1 cellular context compared by ENCODE assay signal in genomic region chr1:107926436-107927080, GRCh38.
A peak's percentile ranks its signal among the peaks of the same experiment; 100 is the strongest.
TF ChIP-seq lines count a peak whose summit lies in the region.

No MANE protein-coding gene starts in this region.

TF ChIP-seq in GM12878, 131 proteins besides CTCF, POLR2A, EP300 and RAD21 (continued from another document):
- TF ChIP-seq, protein P1, sequence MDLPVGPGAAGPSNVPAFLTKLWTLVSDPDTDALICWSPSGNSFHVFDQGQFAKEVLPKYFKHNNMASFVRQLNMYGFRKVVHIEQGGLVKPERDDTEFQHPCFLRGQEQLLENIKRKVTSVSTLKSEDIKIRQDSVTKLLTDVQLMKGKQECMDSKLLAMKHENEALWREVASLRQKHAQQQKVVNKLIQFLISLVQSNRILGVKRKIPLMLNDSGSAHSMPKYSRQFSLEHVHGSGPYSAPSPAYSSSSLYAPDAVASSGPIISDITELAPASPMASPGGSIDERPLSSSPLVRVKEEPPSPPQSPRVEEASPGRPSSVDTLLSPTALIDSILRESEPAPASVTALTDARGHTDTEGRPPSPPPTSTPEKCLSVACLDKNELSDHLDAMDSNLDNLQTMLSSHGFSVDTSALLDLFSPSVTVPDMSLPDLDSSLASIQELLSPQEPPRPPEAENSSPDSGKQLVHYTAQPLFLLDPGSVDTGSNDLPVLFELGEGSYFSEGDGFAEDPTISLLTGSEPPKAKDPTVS (IDR thresholded peaks at IDR 0.05; ENCODE audit: low read depth, low read length), result no peak
- no peak for TF ChIP-seq TAF1 (IDR thresholded peaks at IDR 0.05; ENCODE audit: borderline replicate concordance, low read depth, low read length)
- peak; percentile 28; the same call in 1 of the 2 replicates for TF ChIP-seq NFIC (IDR thresholded peaks at IDR 0.05; ENCODE audit: low read depth, low read length)
- peak; percentile 72 for TF ChIP-seq RUNX3 (IDR thresholded peaks at IDR 0.05; ENCODE audit: low read length)
- TF ChIP-seq EED (IDR thresholded peaks at IDR 0.05; ENCODE audit: low read depth), result 0 out of 2 replicates have a peak, but pooled peaks have one; percentile 31
- TF ChIP-seq NKRF (conservative IDR thresholded peaks at IDR 0.05), result no peak
- no peak for TF ChIP-seq SMARCA5 (IDR thresholded peaks at IDR 0.05)
- no peak for TF ChIP-seq ZBTB11 (CRISPR knock-in tag; IDR thresholded peaks at IDR 0.05)
TF ChIP-seq in GM12878: peak in this region for 3.
